24 cellular contexts compared by ENCODE assay signal in the genomic region with DNA sequence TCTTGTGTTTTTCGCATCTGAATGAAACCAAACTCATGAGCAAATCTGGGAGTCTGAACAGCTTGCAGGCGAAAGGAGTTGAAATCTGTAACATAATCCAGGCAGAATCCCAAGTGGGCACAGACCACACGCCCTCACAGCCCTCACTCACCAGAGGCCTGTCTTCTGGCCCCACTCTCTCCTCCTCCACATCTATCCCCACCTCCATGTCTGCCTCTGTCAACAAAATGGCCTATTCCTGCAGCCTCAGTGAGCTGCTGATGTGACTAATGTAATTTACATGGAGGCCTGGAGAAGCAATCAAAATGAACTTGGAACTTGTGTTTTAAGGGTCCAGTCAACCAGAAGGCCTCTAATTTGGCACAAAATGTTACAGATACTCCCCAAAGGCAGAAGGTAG.
"Had no signal": no experiment of that assay in that cellular context is flagged by ENCODE, and none has a peak within 500 bp of the region (broad histone marks: within the 10 kb centered on the region; RNA-seq: fewer than 3 reads in every experiment).

No MANE protein-coding gene starts in this region.

- H3K4me3 Mint-ChIP-seq: activated CD8-positive, alpha-beta T cell treated with anti-CD3 and anti-CD28 coated beads, Interleukin-2, amount 10 ng/mL, durations not matched to agents 7 days and 5 days; activated naive CD8-positive, alpha-beta T cell treated with anti-CD3 and anti-CD28 coated beads, Interleukin-2, amount 10 ng/mL, durations not matched to agents 7 days and 5 days; T-helper 1 cell treated with Interleukin-12 subunit alpha and Interleukin-12 subunit beta and Interleukin-4 antibody, amounts not matched to agents 30 μg/mL and 1 μg/mL, for 36 hours had no signal

- H3K36me3 Mint-ChIP-seq: activated naive CD8-positive, alpha-beta T cell treated with anti-CD3 and anti-CD28 coated beads, Interleukin-2, amount 10 ng/mL, durations not matched to agents 7 days and 5 days had no signal

- H3K9me3 Mint-ChIP-seq: activated naive CD8-positive, alpha-beta T cell treated with anti-CD3 and anti-CD28 coated beads, Interleukin-2, amount 10 ng/mL, durations not matched to agents 7 days and 5 days; T-helper 1 cell treated with Interleukin-12 subunit alpha and Interleukin-12 subunit beta and Interleukin-4 antibody, amounts not matched to agents 30 μg/mL and 1 μg/mL, for 36 hours had no signal

- H3K4me3 ChIP-seq: adrenal gland, Peyer's patch, SJSA1 had no signal

- H3K27ac ChIP-seq: adrenal gland, Peyer's patch, RWPE1, SJSA1 had no signal

- H3K27me3 ChIP-seq: adrenal gland, Peyer's patch, SJSA1 had no signal

- H3K27ac Mint-ChIP-seq: activated CD8-positive, alpha-beta T cell treated with anti-CD3 and anti-CD28 coated beads, Interleukin-2, amount 10 ng/mL, durations not matched to agents 7 days and 5 days; activated naive CD8-positive, alpha-beta T cell treated with anti-CD3 and anti-CD28 coated beads, Interleukin-2, amount 10 ng/mL, durations not matched to agents 7 days and 5 days; T-helper 1 cell treated with Interleukin-12 subunit alpha and Interleukin-12 subunit beta and Interleukin-4 antibody, amounts not matched to agents 30 μg/mL and 1 μg/mL, for 36 hours had no signal

- H3K4me1 ChIP-seq: Peyer's patch had no signal

- H3K9me3 ChIP-seq: adrenal gland, Peyer's patch, SJSA1 had no signal

- DNase-seq: activated CD4-positive, alpha-beta T cell treated with anti-CD3 and anti-CD28 coated beads for 48 hours; activated CD4-positive, alpha-beta T cell treated with anti-CD3 and anti-CD28 coated beads, Interleukin-2, amount 50 U/mL, for 4 hours; activated CD4-positive, CD25-positive, alpha-beta regulatory T cell treated with anti-CD3 and anti-CD28 coated beads, Interleukin-2, amount 50 U/mL, for 72 hours; activated CD8-positive, alpha-beta memory T cell treated with anti-CD3 and anti-CD28 coated beads, Interleukin-2, amount 50 U/mL, for 48 hours; activated CD8-positive, alpha-beta T cell treated with anti-CD3 and anti-CD28 coated beads, Interleukin-2, amount 10 ng/mL, durations not matched to agents 7 days and 5 days; activated naive CD4-positive, alpha-beta T cell treated with anti-CD3 and anti-CD28 coated beads, Interleukin-2, amount 50 U/mL, for 16 hours; activated naive CD8-positive, alpha-beta T cell treated with anti-CD3 and anti-CD28 coated beads, Interleukin-2, amount 10 ng/mL, durations not matched to agents 7 days and 5 days; activated T-cell treated with anti-CD3 and anti-CD28 coated beads, Interleukin-2, amount 50 U/mL, for 1 hour; adrenal gland; anterior cingulate cortex; cerebellar nuclear complex; Kasumi-1; NCI-H1105 treated with DMSO at 0.1 percent for 48 hours; NCI-H1436 treated with DMSO at 0.1 percent for 48 hours; NCI-H187; NCI-H2081; NCI-H345; NCI-H510A; NCI-H526 treated with DMSO at 0.1 percent for 48 hours; Peyer's patch; SHP77 had no signal

- ATAC-seq: activated CD8-positive, alpha-beta T cell treated with anti-CD3 and anti-CD28 coated beads, Interleukin-2, amount 10 ng/mL, durations not matched to agents 7 days and 5 days had no signal

- H3K36me3 ChIP-seq: adrenal gland, Peyer's patch, SJSA1 had no signal
